ENCODE assay signal across 8 cellular contexts in genomic region chr20:34875657-34876160, GRCh38. TPM values are rescaled to one million over a fixed set of nuclear protein-coding genes. Genes with fewer than 3 reads are reported as not detected.
DNase-seq lines count a peak whose midpoint lies in the region; ATAC-seq and TF ChIP-seq lines count a peak whose summit lies in the region.

No MANE protein-coding gene starts in this region.

- WGBS in sigmoid colon, 2 donors: 4 to 11% methylated on average over 10 of the region's 10 CpGs

- H2AFZ ChIP-seq in OCI-LY7 (ENCODE audit: low read length): peak overlapping the region; percentile 71; the same call in 1 of the 2 replicates

- TF ChIP-seq POLR2A in GM18505 (IDR thresholded peaks at IDR 0.05; ENCODE audit: borderline replicate concordance, extremely low read depth, insufficient read depth, insufficient read length) (peak; percentile 2), sigmoid colon (IDR thresholded peaks at IDR 0.05) (no peak)

- intact Hi-C loops in OCI-LY7 (cut with micrococcal nuclease; ENCODE audit: unreplicated experiment) (loop anchor here (10.0 kb wide), 1 partner anchor 399 kb away; the partner anchor contains the start of gene MMP24OS), sigmoid colon (cut with DNase I) (loop anchor here (2.0 kb wide), 1 partner anchor 217 kb away; the partner anchor contains the start of gene TRPC4AP)

- POLR2A ChIA-PET in OCI-LY7 (lab: Charles Lee): interaction anchor here (1.3 kb wide), 1 partner anchor 76 kb away, joined by 10 read pairs; no protein-coding TSS in a partner anchor

- H3K4me2 ChIP-seq in OCI-LY7 (ENCODE audit: low read length): peak overlapping the region; percentile 66

- no peaks in the 10 kb centered on the region for H3K27me3 ChIP-seq in sigmoid colon

- H3K36me3 ChIP-seq in OCI-LY7 (ENCODE audit: insufficient read depth, low read length) (no peaks in the 10 kb centered on the region), sigmoid colon (no peaks in the 10 kb centered on the region)

- TF ChIP-seq CTCF in OCI-LY7 (conservative IDR thresholded peaks at IDR 0.05; ENCODE audit: low read length): peak; percentile 47; the same call in 1 of the 2 replicates
- peak; percentile 40 for TF ChIP-seq CTCF in epithelial cell of proximal tubule (conservative IDR thresholded peaks at IDR 0.05; ENCODE audit: low read depth, low read length)
- no peak for TF ChIP-seq CTCF in sigmoid colon (IDR thresholded peaks at IDR 0.05)

- no peaks in the 10 kb centered on the region for H3K9me3 ChIP-seq in OCI-LY7 (ENCODE audit: low read length)
- no peaks in the 10 kb centered on the region for H3K9me3 ChIP-seq in sigmoid colon

- TF ChIP-seq EP300 in sigmoid colon (IDR thresholded peaks at IDR 0.05): no peak

- no peaks in the 10 kb centered on the region for H4K20me1 ChIP-seq in OCI-LY7 (ENCODE audit: insufficient read depth, low read length)

- H3K27ac ChIP-seq in OCI-LY7 (ENCODE audit: low read depth, low read length, poor library complexity, severe bottlenecking) (no peak overlapping the region), sigmoid colon (peak overlapping the region; percentile 86 to 93 (median 92))

- H3K4me1 ChIP-seq in OCI-LY7 (ENCODE audit: insufficient read depth, low read length, poor library complexity, severe bottlenecking): peaks cover 43% of the 10 kb centered on the region
- H3K4me1 ChIP-seq in sigmoid colon: peaks cover 0 to 57% (median 43%) of the 10 kb centered on the region in 4 donors

- no TSS peak for BruUV-seq in OCI-LY7 (replicated peaks; lab: Mats Ljungman, UMichigan)

- CTCF ChIA-PET in OCI-LY7 (lab: Charles Lee; ENCODE audit: unreplicated experiment): interaction anchor here (0.6 to 2.3 kb wide), 5 partner anchors 75 to 882 kb away, joined by 3 to 14 read pairs (median 4); partner anchors contain the start of genes GSS and MYH7B

- no peaks in the 10 kb centered on the region for H3K79me2 ChIP-seq in OCI-LY7 (ENCODE audit: insufficient read depth, low read depth, low read length)

- DNase-seq in OCI-LY7 (ENCODE audit: low spot score): peak; percentile 9
- no peak for DNase-seq in epithelial cell of proximal tubule (ENCODE audit: low read depth)
- DNase-seq in sigmoid colon: no peak
- no peak for DNase-seq in RPMI8226
- DNase-seq in dedifferentiated amniotic fluid mesenchymal stem cell (ENCODE audit: extremely low spot score): no peak
- DNase-seq in AG20443 (ENCODE audit: low spot score): no peak

- H3K9me2 ChIP-seq in OCI-LY7 (ENCODE audit: insufficient read depth, low read length): no peaks in the 10 kb centered on the region

- H3K4me3 ChIP-seq in OCI-LY7 (ENCODE audit: low read depth, low read length, poor library complexity, severe bottlenecking): peak overlapping the region; percentile 66
- peak overlapping the region; percentile 50 for H3K4me3 ChIP-seq in epithelial cell of proximal tubule (ENCODE audit: low read depth, low read length)
- H3K4me3 ChIP-seq in sigmoid colon: peak overlapping the region; percentile 76 to 94 (median 86)

- no peak for ATAC-seq in GM18505 (IDR thresholded peaks at IDR 0.05; ENCODE audit: unreplicated experiment)
- no peak for ATAC-seq in HG03354 (IDR thresholded peaks at IDR 0.05; ENCODE audit: poor library complexity, severe bottlenecking, unreplicated experiment)

RNA-seq across cellular contexts. Expression of gene ACSS2, which starts 0.7 kb away (rescaled TPM):
- total RNA-seq in OCI-LY7 (2014; rRNA removed; shearing (Covaris generic)): 21.0 and 21.4 TPM in 2 replicates
- 18.2 and 19.9 TPM in 2 replicates for total RNA-seq in OCI-LY7 (2022)
- total RNA-seq in epithelial cell of proximal tubule: 24.3 and 28.1 TPM in 2 replicates
- total RNA-seq in sigmoid colon: 10 to 100 TPM; 29.7 to 70.1 (median 34.8) TPM
- 100 to 1,000 TPM; 170 to 232 (median 179) TPM for polyA plus RNA-seq in sigmoid colon

RNA-seq across cellular contexts. Expression of gene GGT7, which starts 3.1 kb away (rescaled TPM):
- total RNA-seq in OCI-LY7 (2014; rRNA removed; shearing (Covaris generic)): 1.5 and 2.7 TPM in 2 replicates
- 0.98 and 1.8 TPM in 2 replicates for total RNA-seq in OCI-LY7 (2022)
- 2.9 and 9.2 TPM in 2 replicates for total RNA-seq in epithelial cell of proximal tubule
- 10 to 100 TPM in 3 of 4 donors, 1 to 10 TPM in 1; 9.6 to 23.8 (median 15.3) TPM for total RNA-seq in sigmoid colon
- 10 to 100 TPM in 1 of 3 donors, 1 to 10 TPM in 2; 1.8 to 12.4 (median 3.0) TPM for polyA plus RNA-seq in sigmoid colon

RNA-seq across cellular contexts. Expression of gene NCOA6, which starts 50.3 kb away (rescaled TPM):
- total RNA-seq in OCI-LY7 (2014; rRNA removed; shearing (Covaris generic)): 8.8 and 13.1 TPM in 2 replicates
- total RNA-seq in OCI-LY7 (2022) (24.4 and 26.5 TPM in 2 replicates), epithelial cell of proximal tubule (10.6 and 15.5 TPM in 2 replicates), sigmoid colon (10 to 100 TPM; 16.9 to 24.9 (median 20.4) TPM)
- polyA plus RNA-seq in sigmoid colon: 10 to 100 TPM; 18.6 to 24.0 (median 21.8) TPM

Comparison
In these comparisons a context has a peak if more than half of its experiments do, and no peak if none do; other contexts are left out.
1. CTCF ChIP-seq: peak in OCI-LY7 (single experiment) and epithelial cell of proximal tubule (single experiment); none in sigmoid colon (0 of 4).
2. Peak in every context shown above with its lines, with median percentiles within 50 percentile points of each other: H3K4me3 ChIP-seq.